Comparison of ENCODE assay signal across 1 cellular context in the genomic region with DNA sequence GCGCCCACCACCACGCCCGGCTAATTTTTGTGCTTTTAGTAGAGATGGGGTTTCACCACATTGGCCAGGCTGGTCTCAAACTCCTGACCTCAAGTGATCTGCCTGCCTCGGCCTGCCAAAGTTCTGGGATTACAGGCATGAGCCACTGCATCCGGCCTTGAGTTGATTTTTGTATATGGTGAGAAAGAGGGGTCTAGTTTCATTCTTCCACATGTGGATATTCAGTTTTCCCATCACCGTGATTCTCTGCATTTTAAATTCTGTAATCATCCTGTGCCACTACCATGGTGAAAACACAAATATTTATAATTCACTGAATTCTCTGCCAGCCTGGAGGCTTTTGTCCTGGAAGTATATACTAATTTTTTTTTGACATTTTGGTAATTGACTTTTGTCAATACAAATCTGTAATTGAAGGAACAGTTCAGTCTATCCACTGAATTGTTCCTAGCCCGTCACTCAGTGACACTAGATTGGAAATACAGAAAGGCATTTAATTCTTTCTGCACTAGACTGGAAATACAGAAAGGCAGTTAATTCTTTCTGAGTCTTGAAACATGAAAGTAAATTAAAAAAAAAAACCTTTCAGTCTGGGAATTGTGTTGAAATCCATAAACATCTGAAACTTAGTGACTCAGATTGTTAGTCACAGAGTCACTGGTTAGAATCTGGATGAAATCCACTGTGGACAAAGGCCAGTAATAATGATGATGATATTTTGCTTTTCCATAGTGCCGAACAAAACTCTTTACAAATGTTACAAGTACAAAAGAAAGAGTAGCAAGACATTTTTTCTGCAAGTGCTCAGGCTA.
TF ChIP-seq lines count a peak whose summit lies in the region.

No MANE protein-coding gene starts in this region.

TF ChIP-seq in SK-N-SH, 30 proteins besides CTCF, POLR2A, EP300 and RAD21:
- TF ChIP-seq TAF1 (IDR thresholded peaks at IDR 0.05; ENCODE audit: borderline replicate concordance, low read depth, low read length) (no peak), NFIC (IDR thresholded peaks at IDR 0.05; ENCODE audit: borderline replicate concordance) (peak; percentile 85), POLR2AphosphoS5 (IDR thresholded peaks at IDR 0.05; ENCODE audit: low read depth, low read length) (peak; percentile 64; the same call in 1 of the 2 replicates), PBX3 (IDR thresholded peaks at IDR 0.05) (peak; percentile 77), EZH2phosphoT487 (IDR thresholded peaks at IDR 0.05; ENCODE audit: borderline replicate concordance, low read depth) (no peak), GABPA (IDR thresholded peaks at IDR 0.05; ENCODE audit: low read depth) (no peak), ELF1 (IDR thresholded peaks at IDR 0.05) (peak; percentile 9; the same call in 1 of the 2 replicates), FOSL2 (IDR thresholded peaks at IDR 0.05; ENCODE audit: borderline replicate concordance, low read depth) (peak; percentile 91), TEAD4 (IDR thresholded peaks at IDR 0.05; ENCODE audit: borderline replicate concordance, insufficient read depth) (0 out of 2 replicates have a peak, but pooled peaks have one; percentile 43), JUND (IDR thresholded peaks at IDR 0.05) (peak; percentile 88), TCF12 (IDR thresholded peaks at IDR 0.05) (peak; percentile 92), MXI1 (IDR thresholded peaks at IDR 0.05; ENCODE audit: low read depth, low read length) (no peak), RXRA (IDR thresholded peaks at IDR 0.05; ENCODE audit: borderline replicate concordance, low read depth) (0 out of 2 replicates have a peak, but pooled peaks have one; percentile 50), MAX (IDR thresholded peaks at IDR 0.05; ENCODE audit: low read depth) (peak; percentile 31; the same call in 1 of the 2 replicates)
